8 cellular contexts compared by ENCODE assay signal in the genomic region with DNA sequence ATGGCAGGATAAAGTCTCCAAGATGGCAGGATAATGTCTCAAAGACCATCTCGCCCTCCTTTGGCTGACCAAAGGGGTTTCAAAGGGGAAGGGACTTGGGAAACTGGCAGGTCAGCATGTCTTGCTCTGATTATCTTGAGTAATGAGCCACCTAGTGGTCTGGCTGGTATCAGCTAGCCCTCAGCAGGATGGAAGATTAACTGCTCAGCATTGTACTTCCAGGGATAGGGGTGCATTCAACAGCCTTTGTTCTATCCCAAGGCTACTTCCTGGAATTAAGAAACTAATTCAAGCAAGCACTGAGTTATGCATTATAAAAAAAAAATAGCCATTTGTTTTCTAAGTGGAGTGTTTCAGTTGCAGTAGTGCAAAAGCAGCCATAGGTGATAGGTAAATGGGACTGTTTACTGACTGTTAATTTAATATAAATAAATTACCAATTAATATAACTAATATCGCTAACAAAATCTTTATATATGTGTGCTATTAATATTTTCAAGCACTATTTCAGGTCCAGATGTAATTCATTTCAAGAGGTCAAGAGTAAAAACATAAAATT.
A peak's percentile ranks its signal among the peaks of the same experiment; 100 is the strongest.
DNase-seq lines count a peak whose midpoint lies in the region; ATAC-seq lines count a peak whose summit lies in the region.

No MANE protein-coding gene starts in this region.

- H3K27me3 Mint-ChIP-seq in stimulated activated naive B cell treated with anti-CD40 and anti-IgM and Interleukin-4, amounts not matched to agents 10 μg/mL and 1 μg/mL and 100 μg/mL, for 72 hours, result no peaks in the 10 kb centered on the region

- no peaks in the 10 kb centered on the region for H3K36me3 ChIP-seq in MG63
- no peaks in the 10 kb centered on the region for H3K36me3 ChIP-seq in SJCRH30

- H3K9me3 ChIP-seq in MG63, result no peaks in the 10 kb centered on the region
- no peaks in the 10 kb centered on the region for H3K9me3 ChIP-seq in SJCRH30 (replicated peaks)

- intact Hi-C loops in head of caudate nucleus (cut with DNase I), result no loop called here

- ATAC-seq in stimulated activated naive B cell treated with anti-CD40 and anti-IgM and Interleukin-4, amounts not matched to agents 10 μg/mL and 1 μg/mL and 100 μg/mL, for 72 hours (replicated peaks), result peak; percentile 57 to 64
- ATAC-seq in GM18870 (IDR thresholded peaks at IDR 0.05; ENCODE audit: unreplicated experiment), result no peak

- no peaks in the 10 kb centered on the region for H3K4me1 Mint-ChIP-seq in stimulated activated naive B cell treated with anti-CD40 and anti-IgM and Interleukin-4, amounts not matched to agents 10 μg/mL and 1 μg/mL and 100 μg/mL, for 72 hours

- no peaks in the 10 kb centered on the region for H3K36me3 Mint-ChIP-seq in stimulated activated naive B cell treated with anti-CD40 and anti-IgM and Interleukin-4, amounts not matched to agents 10 μg/mL and 1 μg/mL and 100 μg/mL, for 72 hours

- H3K4me3 ChIP-seq in MG63 (peak overlapping the region; percentile 43), SJCRH30 (no peak overlapping the region)

- H3K4me1 ChIP-seq in SJCRH30, result no peaks in the 10 kb centered on the region

- H3K27me3 ChIP-seq in MG63 (no peaks in the 10 kb centered on the region), SJCRH30 (no peaks in the 10 kb centered on the region)

- peaks cover 0 to 5% of the 10 kb centered on the region in 2 donors for H3K9me3 Mint-ChIP-seq in stimulated activated naive B cell treated with anti-CD40 and anti-IgM and Interleukin-4, amounts not matched to agents 10 μg/mL and 1 μg/mL and 100 μg/mL, for 72 hours

- DNase-seq in NCI-H2171 treated with DMSO at 0.1 percent for 48 hours (lab: John Stamatoyannopoulos, UW) (peak; percentile 9), NCI-H2171 (lab: John Stamatoyannopoulos, UW) (no peak), MG63 (peak; percentile 57), SJCRH30 (peak; percentile 7 to 58), head of caudate nucleus (peak in 30 of 42 donors; percentile 9 to 71 (median 37))
- no peak for DNase-seq in stimulated activated naive B cell treated with anti-CD40 and anti-IgM and Interleukin-4, amounts not matched to agents 10 μg/mL and 1 μg/mL and 100 μg/mL, for 72 hours
- no peak for DNase-seq in effector CD8-positive, alpha-beta T cell (lab: John Stamatoyannopoulos, UW)

- H3K4me3 Mint-ChIP-seq in stimulated activated naive B cell treated with anti-CD40 and anti-IgM and Interleukin-4, amounts not matched to agents 10 μg/mL and 1 μg/mL and 100 μg/mL, for 72 hours, result no peak overlapping the region

- no peak overlapping the region for H3K27ac ChIP-seq in SJCRH30

- H3K27ac Mint-ChIP-seq in stimulated activated naive B cell treated with anti-CD40 and anti-IgM and Interleukin-4, amounts not matched to agents 10 μg/mL and 1 μg/mL and 100 μg/mL, for 72 hours, result no peak overlapping the region

Comparison
In these comparisons a context has a peak if more than half of its experiments do, and no peak if none do; other contexts are left out.
1. DNase-seq: peak in NCI-H2171 treated with DMSO at 0.1 percent for 48 hours (single experiment), MG63 (single experiment), SJCRH30 (2 of 2) and head of caudate nucleus (30 of 42); none in NCI-H2171 (single experiment), stimulated activated naive B cell treated with anti-CD40 and anti-IgM and Interleukin-4, amounts not matched to agents 10 μg/mL and 1 μg/mL and 100 μg/mL, for 72 hours (single experiment) and effector CD8-positive, alpha-beta T cell (single experiment).